10 cellular contexts compared by ENCODE assay signal in genomic region chr14:35807131-35807961, GRCh38. TPM values are rescaled to one million over a fixed set of nuclear protein-coding genes. Genes with fewer than 3 reads are reported as not detected.
A peak's percentile ranks its signal among the peaks of the same experiment; 100 is the strongest.
DNase-seq lines count a peak whose midpoint lies in the region; ATAC-seq and TF ChIP-seq lines count a peak whose summit lies in the region.
"Had no signal": no experiment of that assay in that cellular context is flagged by ENCODE, and none has a peak within 500 bp of the region (broad histone marks: within the 10 kb centered on the region; RNA-seq: fewer than 3 reads in every experiment).

No MANE protein-coding gene starts in this region.

- peak overlapping the region; percentile 95 for H3K4me3 Mint-ChIP-seq in activated naive CD8-positive, alpha-beta T cell treated with anti-CD3 and anti-CD28 coated beads, Interleukin-2, amount 50 U/mL, for 24 hours

- H3K27me3 ChIP-seq in cardiac muscle cell = no peaks in the 10 kb centered on the region
- H3K27me3 ChIP-seq in right lobe of liver = no peaks in the 10 kb centered on the region
- no peaks in the 10 kb centered on the region for H3K27me3 ChIP-seq in upper lobe of left lung
- no peaks in the 10 kb centered on the region for H3K27me3 ChIP-seq in neuronal stem cell (ENCODE audit: control insufficient read depth in 3 of 3, insufficient read depth in 3 of 3, low read depth in 1 of 3, low read length in 3 of 3)

- no peak overlapping the region for H3K4ac ChIP-seq in neuronal stem cell (ENCODE audit: low read length)

- H4K8ac ChIP-seq in neuronal stem cell (ENCODE audit: low read depth, low read length) = no peak overlapping the region

- TF ChIP-seq EP300 in upper lobe of left lung (IDR thresholded peaks at IDR 0.05) = no peak

- peaks cover 2% of the 10 kb centered on the region for H3K27me3 Mint-ChIP-seq in activated naive CD8-positive, alpha-beta T cell treated with anti-CD3 and anti-CD28 coated beads, Interleukin-2, amount 50 U/mL, for 24 hours

- intact Hi-C loops in left ventricle myocardium superior (cut with micrococcal nuclease) = no loop called here
- intact Hi-C loops in right lobe of liver (cut with DNase I) = no loop called here

- H3K36me3 ChIP-seq in cardiac muscle cell = no peaks in the 10 kb centered on the region
- no peaks in the 10 kb centered on the region for H3K36me3 ChIP-seq in right lobe of liver
- H3K36me3 ChIP-seq in upper lobe of left lung = no peaks in the 10 kb centered on the region
- no peaks in the 10 kb centered on the region for H3K36me3 ChIP-seq in neuronal stem cell (replicated peaks in 1 of 2; ENCODE audit: control insufficient read depth in 2 of 2, insufficient read depth in 2 of 2, low read length in 2 of 2)

- H3K79me1 ChIP-seq in neuronal stem cell (ENCODE audit: low read depth, low read length) = no peaks in the 10 kb centered on the region

- H2AK5ac ChIP-seq in neuronal stem cell (ENCODE audit: low read depth, low read length) = no peak overlapping the region

- no peak for TF ChIP-seq POLR2A in right lobe of liver (IDR thresholded peaks at IDR 0.05)
- no peak for TF ChIP-seq POLR2A in upper lobe of left lung (IDR thresholded peaks at IDR 0.05)

- TF ChIP-seq CTCF in cardiac muscle cell (IDR thresholded peaks at IDR 0.05; ENCODE audit: low read depth, low read length) (no peak), right lobe of liver (IDR thresholded peaks at IDR 0.05) (no peak), upper lobe of left lung (IDR thresholded peaks at IDR 0.05) (no peak)

- H3K18ac ChIP-seq in neuronal stem cell (ENCODE audit: low read length) = no peak overlapping the region

- WGBS in right lobe of liver (ENCODE audit: insufficient coverage, low coverage, low lambda C conversion rate, missing lambda C conversion rate) = 55% methylated on average over 8 of the region's 8 CpGs
- 60 to 64% methylated on average over 8 of the region's 8 CpGs for WGBS in upper lobe of left lung, 2 donors
- no CpG with 5 or more reads among the region's 8 CpGs for WGBS in neuronal stem cell (ENCODE audit: extremely low coverage in 2 of 2, insufficient read length in 2 of 2, insufficient replicate concordance in 1 of 2), 2 donors

- peaks cover 37% of the 10 kb centered on the region for H3K4me1 Mint-ChIP-seq in activated naive CD8-positive, alpha-beta T cell treated with anti-CD3 and anti-CD28 coated beads, Interleukin-2, amount 50 U/mL, for 24 hours

- H2BK12ac ChIP-seq in neuronal stem cell (ENCODE audit: low read length) = no peak overlapping the region

- no peak for DNase-seq in cardiac muscle cell (ENCODE audit: low read depth in 1 of 2, low spot score in 1 of 2)
- DNase-seq in left ventricle myocardium superior = no peak
- no peak for DNase-seq in activated naive CD8-positive, alpha-beta T cell treated with anti-CD3 and anti-CD28 coated beads, Interleukin-2, amount 50 U/mL, for 24 hours
- no peak for DNase-seq in right lobe of liver
- DNase-seq in upper lobe of left lung = no peak
- DNase-seq in neuronal stem cell (ENCODE audit: low spot score) = no peak
- DNase-seq in hepatic stellate cell (ENCODE audit: low spot score) = no peak
- no peak for DNase-seq in DMS153 treated with DMSO at 0.1 percent for 48 hours (lab: John Stamatoyannopoulos, UW; ENCODE audit: unreplicated experiment)
- DNase-seq: activated CD4-positive, alpha-beta T cell treated with anti-CD3 and anti-CD28 coated beads, Interleukin-2, amount 50 U/mL, for 1 hour; NCI-H1417 treated with DMSO at 0.1 percent for 48 hours had no signal

- peaks cover 8% of the 10 kb centered on the region for H3K36me3 Mint-ChIP-seq in activated naive CD8-positive, alpha-beta T cell treated with anti-CD3 and anti-CD28 coated beads, Interleukin-2, amount 50 U/mL, for 24 hours (ENCODE audit: low read depth)

- H3K14ac ChIP-seq in neuronal stem cell (ENCODE audit: low read length) = no peak overlapping the region

- H3K4me3 ChIP-seq in cardiac muscle cell = peak overlapping the region; percentile 56
- peak overlapping the region in 2 of 3 donors; percentile 61 to 66 for H3K4me3 ChIP-seq in right lobe of liver
- peak overlapping the region in 3 of 4 donors; percentile 74 to 80 (median 79) for H3K4me3 ChIP-seq in upper lobe of left lung
- H3K4me3 ChIP-seq in neuronal stem cell (ENCODE audit: low read length in 2 of 2) = peak overlapping the region in 1 of 2 donors; percentile 82

- no peak overlapping the region for H2AFZ ChIP-seq in neuronal stem cell (ENCODE audit: low read length)

- no peak overlapping the region for H3K27ac ChIP-seq in cardiac muscle cell
- H3K27ac ChIP-seq in right lobe of liver = peak overlapping the region in 1 of 3 donors; percentile 39
- no peak overlapping the region for H3K27ac ChIP-seq in upper lobe of left lung
- no peak overlapping the region for H3K27ac ChIP-seq in neuronal stem cell (replicated peaks; ENCODE audit: low read length)

- no peak overlapping the region for H3K23ac ChIP-seq in neuronal stem cell (ENCODE audit: low read depth, low read length, poor library complexity)

- peak overlapping the region; percentile 90 for H3K27ac Mint-ChIP-seq in activated naive CD8-positive, alpha-beta T cell treated with anti-CD3 and anti-CD28 coated beads, Interleukin-2, amount 50 U/mL, for 24 hours

- no peak for ATAC-seq in left ventricle myocardium superior
- ATAC-seq in activated naive CD8-positive, alpha-beta T cell treated with anti-CD3 and anti-CD28 coated beads, Interleukin-2, amount 50 U/mL, for 24 hours = no peak
- ATAC-seq in right lobe of liver = peak in 1 of 4 donors; percentile 6
- no peak for ATAC-seq in upper lobe of left lung (ENCODE audit: low FRiP score in 2 of 2)

- H3K4me2 ChIP-seq in neuronal stem cell (ENCODE audit: insufficient read depth, low read length, poor library complexity, severe bottlenecking) = no peak overlapping the region

- no peaks in the 10 kb centered on the region for H3K9me3 Mint-ChIP-seq in activated naive CD8-positive, alpha-beta T cell treated with anti-CD3 and anti-CD28 coated beads, Interleukin-2, amount 50 U/mL, for 24 hours

- H2BK5ac ChIP-seq in neuronal stem cell (ENCODE audit: low read length) = no peak overlapping the region

- peaks cover 14% of the 10 kb centered on the region for H3K4me1 ChIP-seq in cardiac muscle cell (ENCODE audit: low read depth)
- H3K4me1 ChIP-seq in right lobe of liver = peaks cover 0 to 31% (median 0%) of the 10 kb centered on the region in 4 donors
- peaks cover 14 to 30% (median 22%) of the 10 kb centered on the region in 4 donors for H3K4me1 ChIP-seq in upper lobe of left lung
- peaks cover 0 to 3% of the 10 kb centered on the region in 2 donors for H3K4me1 ChIP-seq in neuronal stem cell (ENCODE audit: control insufficient read depth in 2 of 2, insufficient read depth in 1 of 2, low read depth in 1 of 2, low read length in 2 of 2)

- no peak overlapping the region for H3K9ac ChIP-seq in neuronal stem cell (ENCODE audit: low read depth, low read length, poor library complexity)

- no peak overlapping the region for H4K91ac ChIP-seq in neuronal stem cell (ENCODE audit: low read depth, low read length, poor library complexity)

- no peak overlapping the region for H2BK120ac ChIP-seq in neuronal stem cell (ENCODE audit: low read depth, low read length)

- H2BK15ac ChIP-seq in neuronal stem cell (ENCODE audit: low read length) = no peak overlapping the region

- H3K9me3 ChIP-seq in cardiac muscle cell (ENCODE audit: low read depth) = no peaks in the 10 kb centered on the region
- H3K9me3 ChIP-seq in right lobe of liver = no peaks in the 10 kb centered on the region
- H3K9me3 ChIP-seq in upper lobe of left lung = no peaks in the 10 kb centered on the region
- H3K9me3 ChIP-seq in neuronal stem cell (replicated peaks in 1 of 2; ENCODE audit: control insufficient read depth in 2 of 2, insufficient read depth in 1 of 2, low read depth in 1 of 2, low read length in 2 of 2) = no peaks in the 10 kb centered on the region

RNA-seq across cellular contexts. Expression of gene RALGAPA1, which starts 1.7 kb away (rescaled TPM):
- 27.4 and 31.5 TPM in 2 replicates for total RNA-seq in cardiac muscle cell
- polyA plus RNA-seq in cardiac muscle cell = 28.1 and 30.6 TPM in 2 replicates
- total RNA-seq in left ventricle myocardium superior = 31.8 TPM
- 10 to 100 TPM; 16.2 to 23.3 (median 19.7) TPM for total RNA-seq in right lobe of liver
- 100 to 1,000 TPM in 2 of 6 donors, 10 to 100 TPM in 4; 55.5 to 155 (median 61.1) TPM for total RNA-seq in upper lobe of left lung
- 8.0 TPM for polyA plus RNA-seq in neuronal stem cell (2013, experiment 1 of 2)
- polyA plus RNA-seq in neuronal stem cell (2013, experiment 2 of 2) = 8.3 TPM

RNA-seq across cellular contexts. Expression of gene BRMS1L, which starts 18.8 kb away (rescaled TPM):
- 7.0 and 8.2 TPM in 2 replicates for total RNA-seq in cardiac muscle cell
- 18.4 and 18.5 TPM in 2 replicates for polyA plus RNA-seq in cardiac muscle cell
- 13.0 TPM for total RNA-seq in left ventricle myocardium superior
- 1 to 10 TPM; 2.3 to 6.2 (median 3.3) TPM for total RNA-seq in right lobe of liver
- total RNA-seq in upper lobe of left lung = 10 to 100 TPM in 1 of 6 donors, 1 to 10 TPM in 5; 2.1 to 14.4 (median 6.7) TPM
- polyA plus RNA-seq in neuronal stem cell (2013, experiment 1 of 2) = 13.7 TPM
- polyA plus RNA-seq in neuronal stem cell (2013, experiment 2 of 2) = 13.5 TPM
